Comparison of ENCODE assay signal across 8 cellular contexts in genomic region chr21:41368361-41369104, GRCh38. TPM values are rescaled to one million over a fixed set of nuclear protein-coding genes. Genes with fewer than 3 reads are reported as not detected.
A peak's percentile ranks its signal among the peaks of the same experiment; 100 is the strongest.
DNase-seq lines count a peak whose midpoint lies in the region; ATAC-seq and TF ChIP-seq lines count a peak whose summit lies in the region.
"Had no signal": no experiment of that assay in that cellular context is flagged by ENCODE, and none has a peak within 500 bp of the region (broad histone marks: within the 10 kb centered on the region; RNA-seq: fewer than 3 reads in every experiment).

No MANE protein-coding gene starts in this region.

- H3K27ac ChIP-seq in DOHH2 (ENCODE audit: low read depth, low read length) (peak overlapping the region; percentile 75), HUES64 (ENCODE audit: low read depth, low read length) (no peak overlapping the region), skin epidermis (peak overlapping the region in 17 of 21 experiments; percentile 14 to 88 (median 69))

- H3K27me3 Mint-ChIP-seq in dendritic cell treated with granulocyte-macrophage colony-stimulating factor and Interleukin-4, amounts not matched to agents 40 ng/mL and 50 ng/mL, for 4 days, result no peaks in the 10 kb centered on the region

- H3K79me2 ChIP-seq in DOHH2 (ENCODE audit: control insufficient read depth, low read length), result peaks cover 3% of the 10 kb centered on the region; the same call in 1 of the 2 replicates

- H3K27me3 ChIP-seq in DOHH2 (ENCODE audit: control insufficient read depth, low read length) (peaks cover 5% of the 10 kb centered on the region; the same call in 1 of the 2 replicates), HUES64 (ENCODE audit: insufficient read depth, low read length) (0 out of 2 replicates have a peak, but pooled peaks cover 16% of the 10 kb centered on the region)

- ATAC-seq in GM18511 (IDR thresholded peaks at IDR 0.05; ENCODE audit: unreplicated experiment), result no peak

- 0 out of 2 replicates have a peak, but pooled peaks cover 5% of the 10 kb centered on the region for H3F3A ChIP-seq in DOHH2 (ENCODE audit: control insufficient read depth, insufficient read depth)

- peak overlapping the region; percentile 85 for H3K27ac Mint-ChIP-seq in dendritic cell treated with granulocyte-macrophage colony-stimulating factor and Interleukin-4, amounts not matched to agents 40 ng/mL and 50 ng/mL, for 4 days

- WGBS in HUES64, result 85% methylated on average over 8 of the region's 10 CpGs

- H3K9me3 Mint-ChIP-seq in dendritic cell treated with granulocyte-macrophage colony-stimulating factor and Interleukin-4, amounts not matched to agents 40 ng/mL and 50 ng/mL, for 4 days, result no peaks in the 10 kb centered on the region

- H3K9me3 ChIP-seq in DOHH2 (ENCODE audit: control insufficient read depth, insufficient read depth, low read length) (no peaks in the 10 kb centered on the region), HUES64 (ENCODE audit: insufficient read depth, low read depth, low read length) (no peaks in the 10 kb centered on the region)

- H3K9ac ChIP-seq in HUES64 (ENCODE audit: low read depth, low read length), result no peak overlapping the region

- no peaks in the 10 kb centered on the region for H4K20me1 ChIP-seq in DOHH2 (ENCODE audit: control insufficient read depth, insufficient read depth, low read depth, low read length)

- TF ChIP-seq CTCF in DOHH2 (IDR thresholded peaks at IDR 0.05; ENCODE audit: low read depth, low read length, poor library complexity, severe bottlenecking), result no peak

- peak overlapping the region; percentile 93 for H3K4me2 ChIP-seq in DOHH2 (ENCODE audit: low read length)

- in situ Hi-C loops in KBM-7 (cut with MboI; ENCODE audit: low pct_unique_long_range_greater_than_20kb, low sequenced_read_pairs), result no loop called here

- peaks cover 43% of the 10 kb centered on the region for H3K36me3 Mint-ChIP-seq in dendritic cell treated with granulocyte-macrophage colony-stimulating factor and Interleukin-4, amounts not matched to agents 40 ng/mL and 50 ng/mL, for 4 days (ENCODE audit: low read depth)

- intact Hi-C loops in dendritic cell treated with granulocyte-macrophage colony-stimulating factor and Interleukin-4, amounts not matched to agents 40 ng/mL and 50 ng/mL, for 4 days (cut with micrococcal nuclease), result no loop called here

- H3K9me2 ChIP-seq in DOHH2 (replicated peaks; ENCODE audit: control insufficient read depth, low read length), result no peaks in the 10 kb centered on the region

- H3K4me3 ChIP-seq in DOHH2 (ENCODE audit: low read length) (peak overlapping the region; percentile 78), HUES64 (ENCODE audit: low read length) (peak overlapping the region; percentile 54; the same call in 1 of the 2 replicates), skin epidermis (peak overlapping the region in 2 of 7 experiments; percentile 28 to 33)

- H3K36me3 ChIP-seq in DOHH2 (ENCODE audit: control insufficient read depth, low read length) (no peaks in the 10 kb centered on the region), HUES64 (ENCODE audit: insufficient read depth, low read length) (no peaks in the 10 kb centered on the region)

- peak overlapping the region; percentile 73 for H3K4me3 Mint-ChIP-seq in dendritic cell treated with granulocyte-macrophage colony-stimulating factor and Interleukin-4, amounts not matched to agents 40 ng/mL and 50 ng/mL, for 4 days

- H3K4me1 ChIP-seq in DOHH2 (ENCODE audit: control insufficient read depth, low read length) (peaks cover 50% of the 10 kb centered on the region), HUES64 (ENCODE audit: insufficient read depth, low read length) (peaks cover 3% of the 10 kb centered on the region; the same call in 1 of the 2 replicates)

- DNase-seq in KBM-7 (no peak), NCI-H510A treated with DMSO at 0.1 percent for 48 hours (lab: John Stamatoyannopoulos, UW) (no peak)
- DNase-seq: NCI-H774 had no signal

- peaks cover 57% of the 10 kb centered on the region for H3K4me1 Mint-ChIP-seq in dendritic cell treated with granulocyte-macrophage colony-stimulating factor and Interleukin-4, amounts not matched to agents 40 ng/mL and 50 ng/mL, for 4 days (ENCODE audit: low read depth)

RNA-seq across cellular contexts. Expression of gene MX2, which starts 6.7 kb away (rescaled TPM):
- polyA plus RNA-seq in HUES64 (2013, experiment 1 of 2), result 1.3 TPM
- 1.8 TPM for polyA plus RNA-seq in HUES64 (2013, experiment 2 of 2)

RNA-seq across cellular contexts. Expression of gene FAM3B, which starts 51.9 kb away (rescaled TPM):
- 1.4 TPM for polyA plus RNA-seq in HUES64 (2013, experiment 1 of 2)
- polyA plus RNA-seq in HUES64 (2013, experiment 2 of 2), result 1.1 TPM

RNA-seq across cellular contexts. Expression of gene MX1, which starts 57.5 kb away (rescaled TPM):
- 2.8 TPM for polyA plus RNA-seq in HUES64 (2013, experiment 1 of 2)
- 2.5 TPM for polyA plus RNA-seq in HUES64 (2013, experiment 2 of 2)
